8 cellular contexts compared by ENCODE assay signal in genomic region chr20:32481311-32482103, GRCh38.
DNase-seq lines count a peak whose midpoint lies in the region; ATAC-seq and TF ChIP-seq lines count a peak whose summit lies in the region.

No MANE protein-coding gene starts in this region.

- peak overlapping the region; percentile 63 to 77 (median 76) for H3K4me3 Mint-ChIP-seq in CD4-positive, CD25-positive, alpha-beta regulatory T cell

- no peaks in the 10 kb centered on the region for H3K27me3 ChIP-seq in CD4-positive, CD25-positive, alpha-beta regulatory T cell (ENCODE audit: control insufficient read depth, insufficient read depth, low read length)
- H3K27me3 ChIP-seq in Panc1 (ENCODE audit: control insufficient read depth, insufficient read depth, low read length) (no peaks in the 10 kb centered on the region), osteoblast (ENCODE audit: insufficient read depth, low read length) (peaks cover 4% of the 10 kb centered on the region)

- H4K20me1 ChIP-seq in osteoblast (ENCODE audit: insufficient read depth, low read length), result peaks cover 47% of the 10 kb centered on the region

- no peak for ATAC-seq in CD4-positive, CD25-positive, alpha-beta regulatory T cell (ENCODE audit: low read depth in 2 of 2)
- ATAC-seq in Panc1, result no peak
- no peak for ATAC-seq in HG02852 (IDR thresholded peaks at IDR 0.05; ENCODE audit: unreplicated experiment)
- no peak for ATAC-seq in GM18873 (IDR thresholded peaks at IDR 0.05; ENCODE audit: low FRiP score, unreplicated experiment)
- ATAC-seq in HG03025 (IDR thresholded peaks at IDR 0.05; ENCODE audit: low FRiP score, unreplicated experiment), result no peak
- no peak for ATAC-seq in GM21526 (IDR thresholded peaks at IDR 0.05; ENCODE audit: low FRiP score, unreplicated experiment)

- no peaks in the 10 kb centered on the region for H3K9me3 ChIP-seq in CD4-positive, CD25-positive, alpha-beta regulatory T cell (ENCODE audit: control insufficient read depth in 2 of 2, low read length in 2 of 2)
- H3K9me3 ChIP-seq in Panc1 (ENCODE audit: control insufficient read depth, insufficient read depth, low read depth, low read length) (no peaks in the 10 kb centered on the region), osteoblast (ENCODE audit: low read depth, low read length) (no peaks in the 10 kb centered on the region)

- intact Hi-C loops in Panc1 (cut with micrococcal nuclease; ENCODE audit: unreplicated experiment), result no loop called here

- peaks cover 53% of the 10 kb centered on the region for H3K4me1 ChIP-seq in CD4-positive, CD25-positive, alpha-beta regulatory T cell (ENCODE audit: control insufficient read depth, insufficient read depth, low read length, poor library complexity, severe bottlenecking)
- H3K4me1 ChIP-seq in Panc1 (ENCODE audit: control insufficient read depth, insufficient read depth, low read length) (peaks cover 45% of the 10 kb centered on the region), osteoblast (ENCODE audit: insufficient read depth, low read length) (peaks cover 4% of the 10 kb centered on the region)

- no peak overlapping the region for H2AFZ ChIP-seq in osteoblast (ENCODE audit: low read length)

- no peaks in the 10 kb centered on the region for H3K27me3 Mint-ChIP-seq in CD4-positive, CD25-positive, alpha-beta regulatory T cell

- peaks cover 9 to 68% (median 41%) of the 10 kb centered on the region in 4 donors for H3K4me1 Mint-ChIP-seq in CD4-positive, CD25-positive, alpha-beta regulatory T cell

- peaks cover 2% of the 10 kb centered on the region for H3K36me3 Mint-ChIP-seq in CD4-positive, CD25-positive, alpha-beta regulatory T cell

- H3K27ac ChIP-seq in CD4-positive, CD25-positive, alpha-beta regulatory T cell (ENCODE audit: insufficient read depth, low read length, poor library complexity, severe bottlenecking), result no peak overlapping the region
- H3K27ac ChIP-seq in Panc1 (ENCODE audit: low read length) (peak overlapping the region; percentile 65), osteoblast (ENCODE audit: low read depth, low read length) (no peak overlapping the region)

- in situ Hi-C loops in Panc1 (cut with HindIII; ENCODE audit: low pct_unique_long_range_greater_than_20kb, low sequenced_read_pairs), result no loop called here

- H3K27ac Mint-ChIP-seq in CD4-positive, CD25-positive, alpha-beta regulatory T cell, result peak overlapping the region in 2 of 3 donors; percentile 52 to 84

- no TSS peak for BruUV-seq in Panc1 (replicated peaks; lab: Mats Ljungman, UMichigan)

- POLR2A ChIA-PET in Panc1 (lab: Charles Lee), result no interaction called here

- H3K79me2 ChIP-seq in osteoblast (ENCODE audit: insufficient read depth, low read length), result peaks cover 51% of the 10 kb centered on the region

- no peaks in the 10 kb centered on the region for H3K36me3 ChIP-seq in CD4-positive, CD25-positive, alpha-beta regulatory T cell (ENCODE audit: control insufficient read depth, insufficient read depth, low read length)
- H3K36me3 ChIP-seq in Panc1 (ENCODE audit: control insufficient read depth, insufficient read depth, low read length) (no peaks in the 10 kb centered on the region; the same call in 1 of the 2 replicates), osteoblast (ENCODE audit: insufficient read depth, low read length) (no peaks in the 10 kb centered on the region)

- DNase-seq in CD4-positive, CD25-positive, alpha-beta regulatory T cell, result no peak
- DNase-seq in Panc1 (ENCODE audit: low read depth, low spot score) (no peak), foreskin fibroblast (no peak), osteoblast (ENCODE audit: insufficient read length, low spot score, missing footprints) (peak; percentile 78)

- no peak overlapping the region for H3K4me3 ChIP-seq in CD4-positive, CD25-positive, alpha-beta regulatory T cell (ENCODE audit: low read depth, low read length)
- H3K4me3 ChIP-seq in Panc1 (ENCODE audit: low read depth in 2 of 2, low read length in 2 of 2), result peak overlapping the region; percentile 66 to 67
- H3K4me3 ChIP-seq in foreskin fibroblast (ENCODE audit: low read depth in 1 of 2, low read length in 2 of 2), result peak overlapping the region; percentile 64 to 66
- H3K4me3 ChIP-seq in osteoblast (ENCODE audit: insufficient read depth, low read length), result peak overlapping the region; percentile 83

- H3K9me3 Mint-ChIP-seq in CD4-positive, CD25-positive, alpha-beta regulatory T cell, result no peaks in the 10 kb centered on the region

- CTCF ChIA-PET in Panc1 (lab: Charles Lee), result interaction anchor here (0.6 to 0.7 kb wide), 3 partner anchors 45 to 803 kb away, joined by 4 to 5 read pairs (median 5); no protein-coding TSS in a partner anchor

- H3K4me2 ChIP-seq in osteoblast (ENCODE audit: insufficient read depth, low read length), result peak overlapping the region; percentile 80

- TF ChIP-seq CTCF in Panc1 (IDR thresholded peaks at IDR 0.05), result no peak
- no peak for TF ChIP-seq CTCF in foreskin fibroblast (IDR thresholded peaks at IDR 0.05; ENCODE audit: low read depth, low read length)
- no peak for TF ChIP-seq CTCF in osteoblast (IDR thresholded peaks at IDR 0.05; ENCODE audit: extremely low read depth, low read depth, low read length)
